In the genomic region with DNA sequence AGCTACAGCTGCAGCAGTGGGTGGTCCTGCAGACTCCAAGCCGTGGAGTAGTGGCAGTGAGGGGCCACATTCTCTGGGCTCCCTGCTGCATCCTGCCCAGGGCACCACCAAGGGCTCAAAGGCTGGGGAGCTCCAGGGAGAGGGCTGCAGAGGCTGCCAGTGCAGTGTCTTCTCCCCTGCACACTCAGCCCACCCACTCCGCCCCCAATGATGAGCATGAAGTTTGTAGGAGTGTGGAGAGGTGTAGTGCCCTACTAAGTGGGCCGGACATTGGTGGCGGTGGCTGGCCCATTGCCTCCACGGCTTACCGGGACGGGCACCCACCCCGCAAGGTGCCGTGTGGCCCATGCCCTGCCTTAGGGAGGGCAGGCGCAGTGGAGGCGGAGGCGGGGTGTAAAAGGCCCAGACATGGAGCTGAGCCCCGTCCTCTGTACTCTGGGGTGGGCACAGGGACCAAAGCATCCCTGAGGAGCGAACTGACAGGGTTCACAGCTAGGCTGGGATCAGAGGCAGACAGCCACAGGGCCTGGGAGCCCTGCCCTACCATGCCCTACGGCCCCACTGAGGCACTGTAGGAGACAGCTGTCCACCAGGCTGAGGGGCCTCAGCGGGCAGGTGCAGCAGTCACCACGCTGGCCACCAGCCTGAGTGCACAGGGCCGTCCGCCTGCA, we compare ENCODE assay signal across 17 cellular contexts. TPM values are rescaled to one million over a fixed set of nuclear protein-coding genes. Genes with fewer than 3 reads are reported as not detected.
DNase-seq lines count a peak whose midpoint lies in the region; ATAC-seq and TF ChIP-seq lines count a peak whose summit lies in the region.
"Had no signal": no experiment of that assay in that cellular context is flagged by ENCODE, and none has a peak within 500 bp of the region (broad histone marks: within the 10 kb centered on the region; RNA-seq: fewer than 3 reads in every experiment).

No MANE protein-coding gene starts in this region.

- intact Hi-C loops in Right ventricle myocardium superior (cut with DNase I) = no loop called here
- intact Hi-C loops in left ventricle myocardium inferior (cut with micrococcal nuclease) = no loop called here
- intact Hi-C loops in aorta (cut with DNase I) = no loop called here
- intact Hi-C loops in head of caudate nucleus (cut with DNase I) = no loop called here

- H3K4me1 Mint-ChIP-seq in endodermal cell = peaks cover 10% of the 10 kb centered on the region
- peaks cover 61% of the 10 kb centered on the region for H3K4me1 Mint-ChIP-seq in neural progenitor cell

- H3K9me2 ChIP-seq in Karpas-422 (replicated peaks; ENCODE audit: insufficient read depth, low read length) = no peaks in the 10 kb centered on the region

- peaks cover under 1% of the 10 kb centered on the region for H3K9me3 ChIP-seq in left ventricle myocardium inferior (replicated peaks)
- no peaks in the 10 kb centered on the region for H3K9me3 ChIP-seq in endodermal cell (ENCODE audit: control insufficient read depth, low read length)
- H3K9me3 ChIP-seq in neural progenitor cell (ENCODE audit: low read depth) = no peaks in the 10 kb centered on the region
- no peaks in the 10 kb centered on the region for H3K9me3 ChIP-seq in aorta (ENCODE audit: control insufficient read depth, low read length)
- H3K9me3 ChIP-seq in Karpas-422 (ENCODE audit: low read length) = no peaks in the 10 kb centered on the region
- H3K9me3 ChIP-seq: HAP-1 had no signal

- H3K4me2 ChIP-seq in neural progenitor cell (peak overlapping the region; percentile 62), Karpas-422 (ENCODE audit: low read depth, low read length, poor library complexity, severe bottlenecking) (no peak overlapping the region)

- DNase-seq in Right ventricle myocardium superior = peak; percentile 29
- no peak for DNase-seq in left ventricle myocardium inferior
- DNase-seq in endodermal cell = no peak
- no peak for DNase-seq in neural progenitor cell (ENCODE audit: low spot score)
- DNase-seq in aorta = peak; percentile 28 to 42
- no peak for DNase-seq in head of caudate nucleus
- DNase-seq in Karpas-422 = no peak
- DNase-seq: 8988T; DMS153; NCI-H2081 treated with DMSO at 0.1 percent for 48 hours; NCI-H526; NK-92 treated with Interleukin-12 subunit alpha and Interleukin-12 subunit beta, amount 100 ng/mL, for 24 hours; OCI-M1 had no signal

- H3K36me3 ChIP-seq in left ventricle myocardium inferior = no peaks in the 10 kb centered on the region
- H3K36me3 ChIP-seq in endodermal cell (ENCODE audit: control insufficient read depth, insufficient read depth, low read length) = no peaks in the 10 kb centered on the region
- H3K36me3 ChIP-seq in neural progenitor cell = no peaks in the 10 kb centered on the region
- H3K36me3 ChIP-seq in aorta (ENCODE audit: control insufficient read depth in 1 of 2, insufficient read depth in 2 of 2, low read length in 1 of 2) = no peaks in the 10 kb centered on the region
- no peaks in the 10 kb centered on the region for H3K36me3 ChIP-seq in Karpas-422 (ENCODE audit: insufficient read depth, low read length)
- H3K36me3 ChIP-seq: HAP-1 had no signal

- H4K20me1 ChIP-seq in neural progenitor cell (ENCODE audit: low read depth) (no peaks in the 10 kb centered on the region), Karpas-422 (ENCODE audit: insufficient read depth, low read depth, low read length) (peaks cover 17% of the 10 kb centered on the region; the same call in 1 of the 2 replicates)

- H3K36me3 Mint-ChIP-seq in endodermal cell (ENCODE audit: low read depth) = no peaks in the 10 kb centered on the region
- H3K36me3 Mint-ChIP-seq in neural progenitor cell = no peaks in the 10 kb centered on the region

- H3K9me3 Mint-ChIP-seq in endodermal cell (no peaks in the 10 kb centered on the region), neural progenitor cell (peaks cover 2% of the 10 kb centered on the region)

- H3K79me2 ChIP-seq in neural progenitor cell (ENCODE audit: low read depth) (no peaks in the 10 kb centered on the region), Karpas-422 (ENCODE audit: low read length) (no peaks in the 10 kb centered on the region; the same call in 1 of the 2 replicates)

- peaks cover 73% of the 10 kb centered on the region for H3K4me1 ChIP-seq in left ventricle myocardium inferior
- no peaks in the 10 kb centered on the region for H3K4me1 ChIP-seq in endodermal cell (ENCODE audit: control insufficient read depth, insufficient read depth, low read length)
- H3K4me1 ChIP-seq in neural progenitor cell = peaks cover 33% of the 10 kb centered on the region
- H3K4me1 ChIP-seq in aorta (ENCODE audit: control insufficient read depth in 1 of 2, insufficient read depth in 2 of 2, low read length in 2 of 2) = no peaks in the 10 kb centered on the region
- H3K4me1 ChIP-seq in Karpas-422 (ENCODE audit: low read length) = no peaks in the 10 kb centered on the region

- no peak overlapping the region for H3K4me3 Mint-ChIP-seq in endodermal cell
- H3K4me3 Mint-ChIP-seq in neural progenitor cell = no peak overlapping the region

- H3K27ac ChIP-seq in left ventricle myocardium inferior (replicated peaks) (no peak overlapping the region), endodermal cell (ENCODE audit: low read depth, low read length) (peak overlapping the region; percentile 44), neural progenitor cell (no peak overlapping the region), aorta (ENCODE audit: low read depth in 1 of 2, low read length in 2 of 2) (no peak overlapping the region), Karpas-422 (ENCODE audit: low read length) (no peak overlapping the region)
- H3K27ac ChIP-seq: C4-2B, RWPE1 had no signal

- H3K27me3 Mint-ChIP-seq in endodermal cell (ENCODE audit: insufficient read depth) = peaks cover 1% of the 10 kb centered on the region
- H3K27me3 Mint-ChIP-seq in neural progenitor cell (ENCODE audit: insufficient read depth, low read depth) = peaks cover 10% of the 10 kb centered on the region

- no peaks in the 10 kb centered on the region for H3K27me3 ChIP-seq in left ventricle myocardium inferior (ENCODE audit: low read depth)
- no peaks in the 10 kb centered on the region for H3K27me3 ChIP-seq in endodermal cell (ENCODE audit: control insufficient read depth, insufficient read depth, low read length, poor library complexity, severe bottlenecking)
- no peaks in the 10 kb centered on the region for H3K27me3 ChIP-seq in neural progenitor cell
- H3K27me3 ChIP-seq in aorta (ENCODE audit: control insufficient read depth in 1 of 2, insufficient read depth in 2 of 2, low read length in 1 of 2) = no peaks in the 10 kb centered on the region
- no peaks in the 10 kb centered on the region for H3K27me3 ChIP-seq in Karpas-422 (ENCODE audit: low read length)

- TF ChIP-seq CTCF in left ventricle myocardium inferior (IDR thresholded peaks at IDR 0.05; ENCODE audit: borderline replicate concordance) (no peak), endodermal cell (conservative IDR thresholded peaks at IDR 0.05) (no peak), neural progenitor cell (IDR thresholded peaks at IDR 0.05) (no peak)

- WGBS in endodermal cell (ENCODE audit: insufficient coverage in 1 of 2, insufficient read length in 1 of 2), 2 experiments = 82 to 88% methylated on average over 13 to 19 of the region's 19 CpGs
- WGBS in aorta, 2 donors = 91 to 94% methylated on average over 19 of the region's 19 CpGs

- H3K27ac Mint-ChIP-seq in endodermal cell (no peak overlapping the region), neural progenitor cell (peak overlapping the region; percentile 63)

- H2AFZ ChIP-seq in neural progenitor cell (replicated peaks) = no peak overlapping the region
- no peak overlapping the region for H2AFZ ChIP-seq in Karpas-422 (ENCODE audit: low read length)

- no peak overlapping the region for H3K9ac ChIP-seq in endodermal cell (ENCODE audit: extremely low read depth, low read length, poor library complexity, severe bottlenecking)
- no peak overlapping the region for H3K9ac ChIP-seq in neural progenitor cell
- no peak overlapping the region for H3K9ac ChIP-seq in Karpas-422 (ENCODE audit: low read length)

- H3F3A ChIP-seq in neural progenitor cell (ENCODE audit: low read depth) = peaks cover 15% of the 10 kb centered on the region

- no peak overlapping the region for H3K4me3 ChIP-seq in left ventricle myocardium inferior
- no peak overlapping the region for H3K4me3 ChIP-seq in endodermal cell (ENCODE audit: low read length)
- no peak overlapping the region for H3K4me3 ChIP-seq in neural progenitor cell
- H3K4me3 ChIP-seq in aorta (ENCODE audit: low read length in 2 of 2) = no peak overlapping the region
- no peak overlapping the region for H3K4me3 ChIP-seq in Karpas-422 (ENCODE audit: low read length)
- H3K4me3 ChIP-seq: HAP-1 had no signal

- ATAC-seq in Right ventricle myocardium superior (ENCODE audit: poor library complexity) = no peak
- no peak for ATAC-seq in aorta (ENCODE audit: low FRiP score)
- ATAC-seq in HG03565 (IDR thresholded peaks at IDR 0.05; ENCODE audit: unreplicated experiment) = no peak

RNA-seq across cellular contexts. Expression of a gene that starts 18.9 kb away (rescaled TPM):
- total RNA-seq in Right ventricle myocardium superior (31.4 TPM), left ventricle myocardium inferior (25.4 TPM), endodermal cell (10 to 100 TPM; 48.3 to 61.3 TPM), neural progenitor cell (ENCODE audit: low replicate concordance) (35.4 and 159 TPM in 2 replicates), aorta (10 to 100 TPM; 59.7 to 64.4 TPM)
- polyA plus RNA-seq in endodermal cell (2013, experiment 1 of 2) = 71.1 TPM
- polyA plus RNA-seq in endodermal cell (2013, experiment 2 of 2) = 66.0 TPM
- 100 to 1,000 TPM in 1 of 2 donors, 10 to 100 TPM in 1; 15.4 to 102 TPM for polyA plus RNA-seq in aorta
- 4.3 and 13.7 TPM in 2 replicates for total RNA-seq in Karpas-422 (2014; rRNA removed; shearing (Covaris generic); ENCODE audit: low replicate concordance)

RNA-seq across cellular contexts. Expression of a gene that starts 23.2 kb away (rescaled TPM):
- total RNA-seq in Right ventricle myocardium superior (62.3 TPM), left ventricle myocardium inferior (71.7 TPM), endodermal cell (10 to 100 TPM; 19.9 to 21.8 TPM), neural progenitor cell (ENCODE audit: low replicate concordance) (9.1 and 10.0 TPM in 2 replicates), aorta (10 to 100 TPM; 35.2 to 45.3 TPM)
- polyA plus RNA-seq in endodermal cell (2013, experiment 1 of 2) = 8.5 TPM
- 9.2 TPM for polyA plus RNA-seq in endodermal cell (2013, experiment 2 of 2)
- polyA plus RNA-seq in aorta = 10 to 100 TPM; 24.8 to 38.0 TPM
- 36.8 and 39.0 TPM in 2 replicates for total RNA-seq in Karpas-422 (2014; rRNA removed; shearing (Covaris generic); ENCODE audit: low replicate concordance)

RNA-seq across cellular contexts. Expression of a gene that starts 56.1 kb away (rescaled TPM):
- total RNA-seq in Right ventricle myocardium superior (40.4 TPM), left ventricle myocardium inferior (35.2 TPM), endodermal cell (10 to 100 TPM in 1 of 2 donors, 1 to 10 TPM in 1; 7.3 to 13.6 TPM), neural progenitor cell (ENCODE audit: low replicate concordance) (0.19 and 3.1 TPM in 2 replicates), aorta (10 to 100 TPM; 21.0 to 29.5 TPM)
- 11.2 TPM for polyA plus RNA-seq in endodermal cell (2013, experiment 1 of 2)
- polyA plus RNA-seq in endodermal cell (2013, experiment 2 of 2) = 12.2 TPM
- polyA plus RNA-seq in aorta = 10 to 100 TPM; 13.3 to 59.0 TPM
- 7.0 and 20.7 TPM in 2 replicates for total RNA-seq in Karpas-422 (2014; rRNA removed; shearing (Covaris generic); ENCODE audit: low replicate concordance)

RNA-seq across cellular contexts. Expression of a gene that starts 56.1 kb away (rescaled TPM):
- total RNA-seq in Right ventricle myocardium superior (75.3 TPM), left ventricle myocardium inferior (81.5 TPM), endodermal cell (10 to 100 TPM; 26.6 to 27.8 TPM), neural progenitor cell (ENCODE audit: low replicate concordance) (1.1 and 1.3 TPM in 2 replicates), aorta (100 to 1,000 TPM; 101 to 111 TPM)
- 84.5 TPM for polyA plus RNA-seq in endodermal cell (2013, experiment 1 of 2)
- polyA plus RNA-seq in endodermal cell (2013, experiment 2 of 2) = 77.3 TPM
- polyA plus RNA-seq in aorta = 100 to 1,000 TPM in 1 of 2 donors, 10 to 100 TPM in 1; 96.7 to 176 TPM
- 72.0 and 181 TPM in 2 replicates for total RNA-seq in Karpas-422 (2014; rRNA removed; shearing (Covaris generic); ENCODE audit: low replicate concordance)

Comparison
In these comparisons a context has a peak if more than half of its experiments do, and no peak if none do; other contexts are left out.
1. DNase-seq: peak in Right ventricle myocardium superior (single experiment) and aorta (2 of 2); none in left ventricle myocardium inferior (single experiment), endodermal cell (single experiment), neural progenitor cell (single experiment), head of caudate nucleus (0 of 42) and Karpas-422 (single experiment).